Comparison of ENCODE assay signal across 1 cellular context in the genomic region with DNA sequence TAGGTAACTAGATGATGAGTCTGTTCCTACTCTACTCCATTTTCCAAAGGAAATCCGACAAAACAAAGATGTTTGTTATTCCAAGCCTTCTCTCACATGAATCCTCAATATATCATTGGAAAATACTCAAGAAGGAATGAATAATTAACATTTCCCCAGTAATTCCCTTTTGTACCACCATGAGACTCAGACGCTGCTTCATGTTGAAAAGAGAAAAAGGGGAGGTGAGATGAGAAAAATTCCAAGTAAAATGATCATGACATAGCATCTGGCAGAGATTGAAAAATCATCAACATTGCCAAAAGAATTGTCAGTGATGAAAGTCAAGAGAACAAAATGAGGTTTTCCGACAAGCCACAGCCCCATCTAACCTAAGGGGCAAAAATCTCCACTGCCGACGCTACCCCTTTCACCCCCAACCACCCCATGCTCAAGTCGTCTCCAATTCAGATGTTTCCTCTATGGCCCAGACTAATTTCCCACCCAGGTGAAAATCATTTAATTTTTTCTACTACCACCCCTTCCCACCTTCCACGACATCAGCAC.
TF ChIP-seq lines count a peak whose summit lies in the region.

No MANE protein-coding gene starts in this region.

TF ChIP-seq in SK-N-SH treated with all-trans-retinoic acid at 6 μM for 48 hours, 23 proteins besides CTCF, POLR2A, EP300 and RAD21 (continued from another document):
- TF ChIP-seq PATZ1 (CRISPR knock-in tag; IDR thresholded peaks at IDR 0.05; ENCODE audit: borderline replicate concordance) (no peak), ARNTL (CRISPR knock-in tag; IDR thresholded peaks at IDR 0.05; ENCODE audit: borderline replicate concordance, low read depth) (no peak), ZFP30 (CRISPR knock-in tag; IDR thresholded peaks at IDR 0.05) (no peak), BACH2 (CRISPR knock-in tag; IDR thresholded peaks at IDR 0.05; ENCODE audit: borderline replicate concordance) (no peak), ZNF565 (CRISPR knock-in tag; conservative IDR thresholded peaks at IDR 0.05; ENCODE audit: low read depth) (no peak), RARB (CRISPR knock-in tag; IDR thresholded peaks at IDR 0.05) (no peak), ZNF8 (CRISPR knock-in tag; IDR thresholded peaks at IDR 0.05) (no peak)
- TF ChIP-seq, protein P1, sequence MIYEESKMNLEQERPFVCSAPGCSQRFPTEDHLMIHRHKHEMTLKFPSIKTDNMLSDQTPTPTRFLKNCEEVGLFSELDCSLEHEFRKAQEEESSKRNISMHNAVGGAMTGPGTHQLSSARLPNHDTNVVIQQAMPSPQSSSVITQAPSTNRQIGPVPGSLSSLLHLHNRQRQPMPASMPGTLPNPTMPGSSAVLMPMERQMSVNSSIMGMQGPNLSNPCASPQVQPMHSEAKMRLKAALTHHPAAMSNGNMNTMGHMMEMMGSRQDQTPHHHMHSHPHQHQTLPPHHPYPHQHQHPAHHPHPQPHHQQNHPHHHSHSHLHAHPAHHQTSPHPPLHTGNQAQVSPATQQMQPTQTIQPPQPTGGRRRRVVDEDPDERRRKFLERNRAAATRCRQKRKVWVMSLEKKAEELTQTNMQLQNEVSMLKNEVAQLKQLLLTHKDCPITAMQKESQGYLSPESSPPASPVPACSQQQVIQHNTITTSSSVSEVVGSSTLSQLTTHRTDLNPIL (CRISPR knock-in tag; IDR thresholded peaks at IDR 0.05; ENCODE audit: low read depth), result no peak
